11 cellular contexts compared by ENCODE assay signal in genomic region chr10:44913312-44914079, GRCh38. TPM values are rescaled to one million over a fixed set of nuclear protein-coding genes. Genes with fewer than 3 reads are reported as not detected.
DNase-seq lines count a peak whose midpoint lies in the region; ATAC-seq and TF ChIP-seq lines count a peak whose summit lies in the region.
"Had no signal": no experiment of that assay in that cellular context is flagged by ENCODE, and none has a peak within 500 bp of the region (broad histone marks: within the 10 kb centered on the region; RNA-seq: fewer than 3 reads in every experiment).

No MANE protein-coding gene starts in this region.

- ATAC-seq in GM18502 (IDR thresholded peaks at IDR 0.05; ENCODE audit: poor library complexity, unreplicated experiment) (no peak), GM18520 (IDR thresholded peaks at IDR 0.05; ENCODE audit: unreplicated experiment) (no peak)
- ATAC-seq: mucosa of descending colon had no signal

- BruUV-seq in OCI-LY7 (replicated peaks; lab: Mats Ljungman, UMichigan), result no TSS peak

- H3K36me3 Mint-ChIP-seq in activated naive CD4-positive, alpha-beta T cell treated with anti-CD3 and anti-CD28 coated beads, Interleukin-2, amount 10 ng/mL, durations not matched to agents 7 days and 5 days, result no peaks in the 10 kb centered on the region
- H3K36me3 Mint-ChIP-seq in chondrocyte (ENCODE audit: low read depth), result peaks cover 2% of the 10 kb centered on the region

- H3K9me2 ChIP-seq in OCI-LY7 (ENCODE audit: insufficient read depth, low read length), result no peaks in the 10 kb centered on the region

- H3K27ac Mint-ChIP-seq in activated naive CD4-positive, alpha-beta T cell treated with anti-CD3 and anti-CD28 coated beads, Interleukin-2, amount 10 ng/mL, durations not matched to agents 7 days and 5 days, result peak overlapping the region; percentile 91
- peak overlapping the region; percentile 17 for H3K27ac Mint-ChIP-seq in chondrocyte (ENCODE audit: unreplicated experiment)

- H3K4me1 ChIP-seq in OCI-LY7 (ENCODE audit: insufficient read depth, low read length, poor library complexity, severe bottlenecking), result peaks cover 9% of the 10 kb centered on the region
- H3K4me1 ChIP-seq: BE2C had no signal

- TF ChIP-seq CTCF in OCI-LY7 (conservative IDR thresholded peaks at IDR 0.05; ENCODE audit: low read length) (no peak), chondrocyte (IDR thresholded peaks at IDR 0.05) (no peak)

- no peak overlapping the region; the same call in 1 of the 2 replicates for H3K4me2 ChIP-seq in OCI-LY7 (ENCODE audit: low read length)

- peaks cover 21% of the 10 kb centered on the region for H3K27me3 Mint-ChIP-seq in activated naive CD4-positive, alpha-beta T cell treated with anti-CD3 and anti-CD28 coated beads, Interleukin-2, amount 10 ng/mL, durations not matched to agents 7 days and 5 days
- H3K27me3 Mint-ChIP-seq in chondrocyte (ENCODE audit: low read depth), result peaks cover 2% of the 10 kb centered on the region

- no peaks in the 10 kb centered on the region for H4K20me1 ChIP-seq in OCI-LY7 (ENCODE audit: insufficient read depth, low read length)

- H3K79me2 ChIP-seq in OCI-LY7 (ENCODE audit: insufficient read depth, low read depth, low read length), result no peaks in the 10 kb centered on the region

- no peak overlapping the region for H3K4me3 ChIP-seq in OCI-LY7 (ENCODE audit: low read depth, low read length, poor library complexity, severe bottlenecking)
- H3K4me3 ChIP-seq: mucosa of descending colon had no signal

- CTCF ChIA-PET in activated naive CD4-positive, alpha-beta T cell treated with anti-CD3 and anti-CD28 coated beads, Interleukin-2, amount 10 ng/mL, durations not matched to agents 7 days and 5 days (lab: Charles Lee), result interaction anchor here (0.6 to 1.3 kb wide), 5 partner anchors 10 to 56 kb away, joined by 3 to 4 read pairs (median 4); no protein-coding TSS in a partner anchor
- CTCF ChIA-PET in OCI-LY7 (lab: Charles Lee; ENCODE audit: unreplicated experiment), result no interaction called here

- POLR2A ChIA-PET in OCI-LY7 (lab: Charles Lee), result no interaction called here

- peak overlapping the region; percentile 59 for H3K4me3 Mint-ChIP-seq in activated naive CD4-positive, alpha-beta T cell treated with anti-CD3 and anti-CD28 coated beads, Interleukin-2, amount 10 ng/mL, durations not matched to agents 7 days and 5 days
- H3K4me3 Mint-ChIP-seq in chondrocyte (ENCODE audit: unreplicated experiment), result no peak overlapping the region

- peaks cover 22% of the 10 kb centered on the region for H3K4me1 Mint-ChIP-seq in activated naive CD4-positive, alpha-beta T cell treated with anti-CD3 and anti-CD28 coated beads, Interleukin-2, amount 10 ng/mL, durations not matched to agents 7 days and 5 days
- H3K4me1 Mint-ChIP-seq in chondrocyte (ENCODE audit: low read depth), result peaks cover 20% of the 10 kb centered on the region

- peak; percentile 61 for DNase-seq in activated naive CD4-positive, alpha-beta T cell treated with anti-CD3 and anti-CD28 coated beads, Interleukin-2, amount 10 ng/mL, durations not matched to agents 7 days and 5 days
- no peak for DNase-seq in activated naive CD4-positive, alpha-beta T cell treated with anti-CD3 and anti-CD28 coated beads, Interleukin-2, amount 50 U/mL, for 16 hours
- DNase-seq in OCI-LY7 (ENCODE audit: low spot score) (peak; percentile 31), chondrocyte (ENCODE audit: low spot score) (no peak), NCI-H446 treated with DMSO at 0.1 percent for 48 hours (lab: John Stamatoyannopoulos, UW) (no peak)
- DNase-seq in stimulated activated CD8-positive, alpha-beta memory T cell treated with anti-CD3 and anti-CD28 coated beads, Interleukin-4, amount 100 ng/mL, for 48 hours, result peak; percentile 29
- DNase-seq: BE2C, mucosa of descending colon had no signal

- H3K9me3 Mint-ChIP-seq in activated naive CD4-positive, alpha-beta T cell treated with anti-CD3 and anti-CD28 coated beads, Interleukin-2, amount 10 ng/mL, durations not matched to agents 7 days and 5 days, result no peaks in the 10 kb centered on the region
- H3K9me3 Mint-ChIP-seq in chondrocyte (ENCODE audit: low read depth), result no peaks in the 10 kb centered on the region

- no peaks in the 10 kb centered on the region for H3K9me3 ChIP-seq in OCI-LY7 (ENCODE audit: low read length)
- H3K9me3 ChIP-seq: BE2C, mucosa of descending colon had no signal

- intact Hi-C loops in OCI-LY7 (cut with micrococcal nuclease; ENCODE audit: unreplicated experiment), result no loop called here

- no peak overlapping the region for H3K27ac ChIP-seq in OCI-LY7 (ENCODE audit: low read depth, low read length, poor library complexity, severe bottlenecking)

- H2AFZ ChIP-seq in OCI-LY7 (ENCODE audit: low read length), result no peak overlapping the region

- H3K36me3 ChIP-seq in OCI-LY7 (ENCODE audit: insufficient read depth, low read length), result no peaks in the 10 kb centered on the region
- H3K36me3 ChIP-seq: BE2C had no signal

RNA-seq across cellular contexts. Expression of gene TMEM72, which starts 2.4 kb away (rescaled TPM):
- not detected in 2 replicates for total RNA-seq in OCI-LY7 (2014; rRNA removed; shearing (Covaris generic))
- total RNA-seq in OCI-LY7 (2022), result not detected in 2 replicates
- not detected in 3 replicates for total RNA-seq in chondrocyte
- total RNA-seq: epithelial cell of proximal tubule had no signal

RNA-seq across cellular contexts. Expression of gene RASSF4, which starts 46.1 kb away (rescaled TPM):
- total RNA-seq in OCI-LY7 (2014; rRNA removed; shearing (Covaris generic)), result 1.9 and 2.6 TPM in 2 replicates
- 2.7 and 5.3 TPM in 2 replicates for total RNA-seq in OCI-LY7 (2022)
- 24.6 to 37.8 TPM (median 35.9 TPM) in 3 replicates for total RNA-seq in chondrocyte

Comparison
In these comparisons a context has a peak if more than half of its experiments do, and no peak if none do; other contexts are left out.
1. DNase-seq: peak in activated naive CD4-positive, alpha-beta T cell treated with anti-CD3 and anti-CD28 coated beads, Interleukin-2, amount 10 ng/mL, durations not matched to agents 7 days and 5 days (single experiment), OCI-LY7 (single experiment) and stimulated activated CD8-positive, alpha-beta memory T cell treated with anti-CD3 and anti-CD28 coated beads, Interleukin-4, amount 100 ng/mL, for 48 hours (single experiment); none in activated naive CD4-positive, alpha-beta T cell treated with anti-CD3 and anti-CD28 coated beads, Interleukin-2, amount 50 U/mL, for 16 hours (single experiment), chondrocyte (single experiment) and NCI-H446 treated with DMSO at 0.1 percent for 48 hours (single experiment).